1 cellular context compared by ENCODE assay signal in the genomic region with DNA sequence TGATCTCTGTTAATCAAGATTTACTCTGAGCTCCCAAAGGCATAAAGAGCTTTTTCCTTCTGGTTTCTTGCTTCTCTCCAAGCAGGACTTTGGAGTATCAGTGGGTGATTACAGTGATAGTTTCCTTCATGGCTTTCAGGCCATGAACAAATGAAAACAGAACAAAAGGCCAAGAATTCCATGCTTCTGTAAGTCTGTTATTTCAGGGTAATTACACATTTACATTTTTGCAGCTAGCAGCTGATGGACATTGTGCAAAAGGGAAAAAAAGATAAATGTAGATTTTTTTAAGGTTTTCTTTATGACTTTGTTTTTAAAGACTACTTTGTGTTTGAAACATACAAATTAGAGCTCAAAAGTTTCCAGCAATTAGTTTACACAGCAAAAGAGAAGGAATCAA.
TF ChIP-seq lines count a peak whose summit lies in the region.

No MANE protein-coding gene starts in this region.

TF ChIP-seq in WTC11, 78 proteins besides CTCF, POLR2A, EP300 and RAD21 (continued from another document):
- TF ChIP-seq, protein P1, sequence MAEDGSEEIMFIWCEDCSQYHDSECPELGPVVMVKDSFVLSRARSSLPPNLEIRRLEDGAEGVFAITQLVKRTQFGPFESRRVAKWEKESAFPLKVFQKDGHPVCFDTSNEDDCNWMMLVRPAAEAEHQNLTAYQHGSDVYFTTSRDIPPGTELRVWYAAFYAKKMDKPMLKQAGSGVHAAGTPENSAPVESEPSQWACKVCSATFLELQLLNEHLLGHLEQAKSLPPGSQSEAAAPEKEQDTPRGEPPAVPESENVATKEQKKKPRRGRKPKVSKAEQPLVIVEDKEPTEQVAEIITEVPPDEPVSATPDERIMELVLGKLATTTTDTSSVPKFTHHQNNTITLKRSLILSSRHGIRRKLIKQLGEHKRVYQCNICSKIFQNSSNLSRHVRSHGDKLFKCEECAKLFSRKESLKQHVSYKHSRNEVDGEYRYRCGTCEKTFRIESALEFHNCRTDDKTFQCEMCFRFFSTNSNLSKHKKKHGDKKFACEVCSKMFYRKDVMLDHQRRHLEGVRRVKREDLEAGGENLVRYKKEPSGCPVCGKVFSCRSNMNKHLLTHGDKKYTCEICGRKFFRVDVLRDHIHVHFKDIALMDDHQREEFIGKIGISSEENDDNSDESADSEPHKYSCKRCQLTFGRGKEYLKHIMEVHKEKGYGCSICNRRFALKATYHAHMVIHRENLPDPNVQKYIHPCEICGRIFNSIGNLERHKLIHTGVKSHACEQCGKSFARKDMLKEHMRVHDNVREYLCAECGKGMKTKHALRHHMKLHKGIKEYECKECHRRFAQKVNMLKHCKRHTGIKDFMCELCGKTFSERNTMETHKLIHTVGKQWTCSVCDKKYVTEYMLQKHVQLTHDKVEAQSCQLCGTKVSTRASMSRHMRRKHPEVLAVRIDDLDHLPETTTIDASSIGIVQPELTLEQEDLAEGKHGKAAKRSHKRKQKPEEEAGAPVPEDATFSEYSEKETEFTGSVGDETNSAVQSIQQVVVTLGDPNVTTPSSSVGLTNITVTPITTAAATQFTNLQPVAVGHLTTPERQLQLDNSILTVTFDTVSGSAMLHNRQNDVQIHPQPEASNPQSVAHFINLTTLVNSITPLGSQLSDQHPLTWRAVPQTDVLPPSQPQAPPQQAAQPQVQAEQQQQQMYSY (CRISPR knock-in tag; IDR thresholded peaks at IDR 0.05), result no peak
- TF ChIP-seq, protein P2, sequence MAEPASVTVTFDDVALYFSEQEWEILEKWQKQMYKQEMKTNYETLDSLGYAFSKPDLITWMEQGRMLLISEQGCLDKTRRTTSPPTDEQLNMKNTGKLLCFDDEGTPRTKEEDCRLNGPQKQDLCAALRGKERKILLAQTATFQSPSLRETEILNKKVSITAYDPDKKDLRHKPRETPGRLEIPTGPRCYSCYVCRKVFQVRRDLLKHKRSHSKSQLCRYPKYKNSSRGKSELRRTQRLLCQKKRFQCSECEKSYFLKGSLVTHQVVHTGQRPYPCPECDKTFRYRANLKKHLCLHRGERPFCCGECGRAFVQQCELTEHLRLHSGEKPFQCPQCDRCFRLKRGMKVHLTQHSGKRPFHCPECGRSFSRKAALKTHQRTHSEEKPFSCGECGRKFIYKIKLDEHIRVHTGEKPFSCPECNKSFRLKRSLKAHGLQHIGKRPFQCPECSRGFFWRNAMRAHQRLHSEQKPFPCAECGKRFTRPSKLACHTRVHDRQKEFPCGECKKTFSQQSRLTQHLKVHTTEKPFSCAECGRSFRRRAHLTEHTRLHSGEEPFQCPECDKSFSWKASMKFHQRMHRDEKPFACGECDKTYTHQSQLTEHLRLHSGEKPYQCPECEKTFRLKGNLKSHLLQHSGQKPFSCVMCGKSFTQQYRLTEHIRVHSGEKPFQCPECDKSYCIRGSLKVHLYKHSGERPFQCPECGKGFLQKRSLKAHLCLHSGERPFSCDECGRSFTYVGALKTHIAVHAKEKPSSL (CRISPR knock-in tag; conservative IDR thresholded peaks at IDR 0.05), result no peak
